Comparison of ENCODE assay signal across 19 cellular contexts in the genomic region with DNA sequence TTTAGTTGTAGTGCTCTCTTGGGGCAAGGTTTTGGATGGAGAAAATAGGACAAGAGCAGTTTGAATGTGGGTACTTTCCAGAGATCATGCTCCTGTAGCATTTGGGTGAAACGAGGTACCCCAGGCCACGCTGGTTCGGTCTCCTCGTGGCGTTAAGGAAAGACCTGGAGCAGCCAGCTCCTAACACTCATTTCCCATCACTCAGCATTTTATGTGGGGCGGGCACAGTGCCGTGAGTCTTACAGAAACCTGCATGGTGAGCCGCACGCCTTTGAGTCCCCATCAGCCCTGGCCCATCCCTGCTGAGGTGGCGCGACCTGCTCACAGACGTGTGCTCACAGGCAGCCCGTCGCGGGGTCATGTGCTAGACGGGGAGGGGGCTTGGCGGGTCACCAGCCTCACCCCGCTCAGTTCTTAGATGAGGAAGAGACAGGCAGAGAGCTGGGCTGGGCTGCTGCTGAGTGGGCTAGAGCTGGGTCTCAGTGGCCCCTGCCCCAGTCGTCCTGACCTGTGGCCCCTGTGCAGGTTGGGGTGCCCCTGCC. TPM values are rescaled to one million over a fixed set of nuclear protein-coding genes. Genes with fewer than 3 reads are reported as not detected.
DNase-seq lines count a peak whose midpoint lies in the region; ATAC-seq and TF ChIP-seq lines count a peak whose summit lies in the region.
"Had no signal": no experiment of that assay in that cellular context is flagged by ENCODE, and none has a peak within 500 bp of the region (broad histone marks: within the 10 kb centered on the region; RNA-seq: fewer than 3 reads in every experiment).

No MANE protein-coding gene starts in this region.

- DNase-seq in DMS79 treated with DMSO at 0.1 percent for 48 hours (lab: John Stamatoyannopoulos, UW) (peak; percentile 15), DMS79 (lab: John Stamatoyannopoulos, UW) (no peak), left lobe of liver (ENCODE audit: low spot score) (no peak), type B pancreatic cell (ENCODE audit: extremely low spot score, unreplicated experiment) (no peak), caudate nucleus (lab: John Stamatoyannopoulos, UW) (no peak), mesenteric fat pad (ENCODE audit: low spot score) (no peak), NCI-H2081 (lab: John Stamatoyannopoulos, UW) (no peak)
- DNase-seq: COR-L47, DMS153, MV-4-11, NCI-H1436, NCI-H345, SHP77 had no signal

- TF ChIP-seq CTCF in brain (conservative IDR thresholded peaks at IDR 0.05), result no peak
- no peak for TF ChIP-seq CTCF in type B pancreatic cell (conservative IDR thresholded peaks at IDR 0.05)

- H3K4me3 Mint-ChIP-seq in brain, result no peak overlapping the region
- H3K4me3 Mint-ChIP-seq in type B pancreatic cell, result peak overlapping the region; percentile 61
- H3K4me3 Mint-ChIP-seq: IgD-negative memory B cell had no signal

- H3K36me3 Mint-ChIP-seq in brain (peaks cover 27% of the 10 kb centered on the region), type B pancreatic cell (peaks cover 5% of the 10 kb centered on the region)

- H3K9me3 Mint-ChIP-seq in brain, result no peaks in the 10 kb centered on the region
- no peaks in the 10 kb centered on the region for H3K9me3 Mint-ChIP-seq in type B pancreatic cell
- H3K9me3 Mint-ChIP-seq: IgD-negative memory B cell had no signal

- peaks cover 6% of the 10 kb centered on the region for H3K27me3 Mint-ChIP-seq in brain
- H3K27me3 Mint-ChIP-seq in type B pancreatic cell, result no peaks in the 10 kb centered on the region
- H3K27me3 Mint-ChIP-seq: IgD-negative memory B cell had no signal

- H3K4me1 Mint-ChIP-seq in brain (peaks cover 16% of the 10 kb centered on the region), type B pancreatic cell (ENCODE audit: unreplicated experiment) (peaks cover 26% of the 10 kb centered on the region)

- ATAC-seq in left lobe of liver, result peak; percentile 16
- ATAC-seq: Panc1 had no signal

- peak overlapping the region in 4 of 5 experiments; percentile 3 to 52 (median 48) for H3K27ac Mint-ChIP-seq in brain
- peak overlapping the region; percentile 87 for H3K27ac Mint-ChIP-seq in type B pancreatic cell
- H3K27ac Mint-ChIP-seq: IgD-negative memory B cell had no signal

- no peak overlapping the region for H3K27ac ChIP-seq in caudate nucleus (ENCODE audit: low read depth, low read length)
- H3K27ac ChIP-seq: 22Rv1; BLaER1 treated with 17β-estradiol and CSF1 and Interleukin-3, amounts not matched to agents 10 nM and 100 nM had no signal

RNA-seq across cellular contexts. Expression of a gene that starts 37.3 kb away (rescaled TPM):
- polyA plus RNA-seq in brain (ENCODE audit: insufficient read depth, low read depth, low replicate concordance), result 96.8 TPM
- total RNA-seq in left lobe of liver, result 46.2 TPM
- total RNA-seq in type B pancreatic cell (ENCODE audit: low replicate concordance), result 65.4 and 104 TPM in 2 replicates
- total RNA-seq in mesenteric fat pad, result 128 TPM

RNA-seq across cellular contexts. Expression of a gene that starts 50.7 kb away (rescaled TPM):
- 0.31 TPM for polyA plus RNA-seq in brain (ENCODE audit: insufficient read depth, low read depth, low replicate concordance)
- 0.08 TPM for total RNA-seq in left lobe of liver
- 10.3 and 34.7 TPM in 2 replicates for total RNA-seq in type B pancreatic cell (ENCODE audit: low replicate concordance)
- 0.26 TPM for total RNA-seq in mesenteric fat pad
- total RNA-seq: G401 had no signal
- polyA plus RNA-seq: IgD-negative memory B cell had no signal

RNA-seq across cellular contexts. Expression of a gene that starts 53.7 kb away (rescaled TPM):
- 99.9 TPM for polyA plus RNA-seq in brain (ENCODE audit: insufficient read depth, low read depth, low replicate concordance)
- 64.1 TPM for total RNA-seq in left lobe of liver
- total RNA-seq in type B pancreatic cell (ENCODE audit: low replicate concordance), result 30.3 and 31.3 TPM in 2 replicates
- total RNA-seq in mesenteric fat pad, result 19.3 TPM
- polyA plus RNA-seq: IgD-negative memory B cell had no signal
